8 cellular contexts compared by ENCODE assay signal in genomic region chr13:108215428-108215827, GRCh38. TPM values are rescaled to one million over a fixed set of nuclear protein-coding genes. Genes with fewer than 3 reads are reported as not detected.
DNase-seq lines count a peak whose midpoint lies in the region; ATAC-seq, FAIRE-seq and TF ChIP-seq lines count a peak whose summit lies in the region.

Gene LIG4, minus strand, starts transcription at chr13:108215536. Its CDS starts 4,268 bp downstream, at chr13:108211268.

- no peaks in the 10 kb centered on the region for H3K9me3 ChIP-seq in WERI-Rb-1 (ENCODE audit: severe bottlenecking)
- no peaks in the 10 kb centered on the region for H3K9me3 ChIP-seq in smooth muscle cell (replicated peaks; ENCODE audit: low read depth)

- TF ChIP-seq CTCF in AG04449 (IDR thresholded peaks at IDR 0.05; ENCODE audit: insufficient read depth, low read length, missing control alignments) = no peak
- no peak for TF ChIP-seq CTCF in WERI-Rb-1 (IDR thresholded peaks at IDR 0.05; ENCODE audit: low read depth, low read length)
- no peak for TF ChIP-seq CTCF in bronchial epithelial cell (IDR thresholded peaks at IDR 0.05; ENCODE audit: insufficient read depth, low read length, severe bottlenecking)
- TF ChIP-seq CTCF in smooth muscle cell (IDR thresholded peaks at IDR 0.05; ENCODE audit: borderline replicate concordance, insufficient read depth, poor library complexity, severe bottlenecking) = no peak

- H3K4me2 ChIP-seq in smooth muscle cell = peak within 1 kb of the TSS; percentile 94

- H3K27me3 ChIP-seq in WERI-Rb-1 (ENCODE audit: insufficient read depth, low read depth, severe bottlenecking) (no peaks in the 10 kb centered on the region), bronchial epithelial cell (ENCODE audit: control insufficient read depth, insufficient read depth, low read length) (no peaks in the 10 kb centered on the region), smooth muscle cell (ENCODE audit: low read depth) (no peaks in the 10 kb centered on the region)

- ATAC-seq in GM18873 (IDR thresholded peaks at IDR 0.05; ENCODE audit: low FRiP score, unreplicated experiment) (peak; percentile 55), HG03135 (IDR thresholded peaks at IDR 0.05; ENCODE audit: unreplicated experiment) (peak; percentile 62)

- CTCF ChIA-PET in AG04449 (lab: Yijun Ruan, JAX) = no interaction called here

- FAIRE-seq in bronchial epithelial cell (lab: Jason Lieb, UNC) = no peak

- peaks cover 48% of the 10 kb centered on the region for H3K79me2 ChIP-seq in smooth muscle cell (ENCODE audit: low read depth)

- H3K9ac ChIP-seq in smooth muscle cell (ENCODE audit: low read depth) = peak within 1 kb of the TSS; percentile 73

- peaks cover 7% of the 10 kb centered on the region for H3F3A ChIP-seq in smooth muscle cell (ENCODE audit: low read depth)

- H3K36me3 ChIP-seq in WERI-Rb-1 (peaks cover 12% of the 10 kb centered on the region), bronchial epithelial cell (ENCODE audit: control insufficient read depth, insufficient read depth, low read length) (peaks cover 1% of the 10 kb centered on the region), smooth muscle cell (ENCODE audit: low read depth) (peaks cover 4% of the 10 kb centered on the region)

- H3K4me3 ChIP-seq in AG04449 (ENCODE audit: low read depth, low read length) = peak within 1 kb of the TSS; percentile 69
- peak within 1 kb of the TSS; percentile 50 for H3K4me3 ChIP-seq in WERI-Rb-1 (ENCODE audit: low read depth, low read length)
- H3K4me3 ChIP-seq in bronchial epithelial cell (ENCODE audit: low read depth, low read length) = peak within 1 kb of the TSS; percentile 47
- H3K4me3 ChIP-seq in smooth muscle cell = peak within 1 kb of the TSS; percentile 56

- H3K27ac ChIP-seq in WERI-Rb-1 (peak within 1 kb of the TSS; percentile 93), smooth muscle cell (ENCODE audit: low read depth) (peak within 1 kb of the TSS; percentile 62)

- peak within 1 kb of the TSS; percentile 98 for H2AFZ ChIP-seq in smooth muscle cell (ENCODE audit: low read depth)

- WGBS in smooth muscle cell (ENCODE audit: low lambda C conversion rate) = 1% methylated on average over 22 of the region's 26 CpGs

- DNase-seq in AG04449 (ENCODE audit: low read depth, low spot score) = peak; percentile 53
- peak; percentile 69 for DNase-seq in NCI-H2196 treated with DMSO at 0.1 percent for 48 hours (lab: John Stamatoyannopoulos, UW; ENCODE audit: unreplicated experiment)
- DNase-seq in WERI-Rb-1 = peak; percentile 99
- DNase-seq in bronchial epithelial cell (ENCODE audit: low read depth) = peak; percentile 84
- DNase-seq in iPS-NIHi7 (ENCODE audit: extremely low spot score) = peak; percentile 93
- DNase-seq in smooth muscle cell (lab: John Stamatoyannopoulos, UW; ENCODE audit: unreplicated experiment) = peak; percentile 63

- peaks cover 7% of the 10 kb centered on the region for H4K20me1 ChIP-seq in smooth muscle cell (ENCODE audit: low read depth)

- POLR2A ChIA-PET in AG04449 (lab: Yijun Ruan, JAX) = no interaction called here

- peaks cover 34% of the 10 kb centered on the region for H3K4me1 ChIP-seq in smooth muscle cell (ENCODE audit: low read depth)

RNA-seq across cellular contexts. Expression of gene LIG4, which starts in this region (rescaled TPM):
- total RNA-seq in bronchial epithelial cell (10.5 and 17.0 TPM in 2 replicates), smooth muscle cell (11.5 and 16.9 TPM in 2 replicates)
- polyA plus RNA-seq in smooth muscle cell = 3.2 and 5.3 TPM in 2 replicates

Comparison
In these comparisons a context has a peak if more than half of its experiments do, and no peak if none do; other contexts are left out.
1. Peak in every context shown above with its lines: DNase-seq, ATAC-seq, H3K4me3 ChIP-seq and H3K27ac ChIP-seq.